Comparison of ENCODE assay signal across 15 cellular contexts in the genomic region with DNA sequence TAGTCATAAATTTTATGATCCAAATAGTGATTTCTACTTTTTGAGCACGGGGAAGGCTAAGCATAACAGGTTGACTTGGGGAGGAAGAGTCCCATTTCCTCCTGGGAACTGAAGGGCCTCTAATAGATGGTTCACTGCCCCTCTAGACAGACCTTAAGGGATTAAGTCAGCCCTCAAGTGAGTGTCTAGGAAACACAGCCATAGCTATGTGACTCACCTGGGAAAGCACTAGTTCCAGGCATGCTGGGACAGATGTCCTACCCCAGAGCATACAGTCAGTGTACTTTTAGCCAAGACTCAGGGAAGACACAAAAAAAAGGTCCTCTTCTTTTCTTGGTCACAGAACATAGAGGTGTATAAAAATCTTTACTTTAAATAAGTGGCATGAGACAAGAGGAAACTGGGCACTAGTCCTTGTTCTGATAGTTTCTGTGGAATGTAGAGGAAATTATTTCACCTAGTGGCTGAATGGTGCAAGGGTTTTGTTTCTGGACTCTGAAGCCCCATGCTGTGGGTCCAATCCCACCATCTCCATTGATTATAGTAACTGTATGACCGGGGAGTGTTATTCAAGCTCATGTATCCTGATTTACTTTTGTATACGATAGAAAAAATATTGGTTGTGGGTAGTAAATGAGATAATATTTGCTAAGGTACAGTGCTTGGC.
DNase-seq lines count a peak whose midpoint lies in the region; ATAC-seq and TF ChIP-seq lines count a peak whose summit lies in the region.
"Had no signal": no experiment of that assay in that cellular context is flagged by ENCODE, and none has a peak within 500 bp of the region (broad histone marks: within the 10 kb centered on the region; RNA-seq: fewer than 3 reads in every experiment).

No MANE protein-coding gene starts in this region.

- H3K4me2 ChIP-seq in neuronal stem cell (ENCODE audit: insufficient read depth, low read length, poor library complexity, severe bottlenecking): no peak overlapping the region

- peaks cover 29% of the 10 kb centered on the region for H3K4me1 ChIP-seq in foreskin keratinocyte
- peaks cover 0 to 4% of the 10 kb centered on the region in 2 donors for H3K4me1 ChIP-seq in neuronal stem cell (ENCODE audit: control insufficient read depth in 2 of 2, insufficient read depth in 1 of 2, low read depth in 1 of 2, low read length in 2 of 2)
- H3K4me1 ChIP-seq: testis had no signal

- H3K79me1 ChIP-seq in neuronal stem cell (ENCODE audit: low read depth, low read length): no peaks in the 10 kb centered on the region

- no peak overlapping the region for H2BK12ac ChIP-seq in neuronal stem cell (ENCODE audit: low read length)

- H3K27me3 ChIP-seq in foreskin keratinocyte: no peaks in the 10 kb centered on the region
- H3K27me3 ChIP-seq in neuronal stem cell (ENCODE audit: control insufficient read depth in 3 of 3, insufficient read depth in 3 of 3, low read depth in 1 of 3, low read length in 3 of 3): no peaks in the 10 kb centered on the region
- H3K27me3 ChIP-seq: testis had no signal

- no peak overlapping the region for H3K23ac ChIP-seq in neuronal stem cell (ENCODE audit: low read depth, low read length, poor library complexity)

- WGBS in neuronal stem cell (ENCODE audit: extremely low coverage in 2 of 2, insufficient read length in 2 of 2, insufficient replicate concordance in 1 of 2), 2 donors: no CpG with 5 or more reads among the region's 3 CpGs

- H3K4me3 ChIP-seq in AG09309 (ENCODE audit: control insufficient read depth, low read depth, low read length) (no peak overlapping the region), HFF-Myc (replicated peaks; ENCODE audit: low read depth, low read length) (no peak overlapping the region), neuronal stem cell (ENCODE audit: low read length in 2 of 2) (no peak overlapping the region)
- H3K4me3 ChIP-seq: testis had no signal

- intact Hi-C loops in cardiac septum (cut with DNase I): no loop called here

- CTCF ChIA-PET in activated CD4-positive, alpha-beta T cell treated with anti-CD3 and anti-CD28 coated beads, Interleukin-2, amount 10 ng/mL, durations not matched to agents 7 days and 5 days (lab: Charles Lee): no interaction called here

- ATAC-seq in SK-N-SH treated with all-trans-retinoic acid at 6 μM for 48 hours (peak; percentile 33; the same call in 1 of the 3 replicates), foreskin keratinocyte (peak; percentile 98), HG02610 (IDR thresholded peaks at IDR 0.05; ENCODE audit: unreplicated experiment) (no peak)
- ATAC-seq: Panc1, T-helper 17 cell had no signal

- no peak overlapping the region for H3K18ac ChIP-seq in neuronal stem cell (ENCODE audit: low read length)

- peaks cover 5% of the 10 kb centered on the region for H3K4me1 Mint-ChIP-seq in activated CD4-positive, alpha-beta T cell treated with anti-CD3 and anti-CD28 coated beads, Interleukin-2, amount 10 ng/mL, durations not matched to agents 7 days and 5 days
- H3K4me1 Mint-ChIP-seq: T-helper 17 cell had no signal

- H3K36me3 ChIP-seq in neuronal stem cell (replicated peaks in 1 of 2; ENCODE audit: control insufficient read depth in 2 of 2, insufficient read depth in 2 of 2, low read length in 2 of 2): no peaks in the 10 kb centered on the region

- H3K27me3 Mint-ChIP-seq in activated CD4-positive, alpha-beta T cell treated with anti-CD3 and anti-CD28 coated beads, Interleukin-2, amount 10 ng/mL, durations not matched to agents 7 days and 5 days: peaks cover 3% of the 10 kb centered on the region

- H3K27ac ChIP-seq in foreskin keratinocyte (peak overlapping the region; percentile 73), neuronal stem cell (replicated peaks; ENCODE audit: low read length) (no peak overlapping the region)
- H3K27ac ChIP-seq: testis had no signal

- no peaks in the 10 kb centered on the region for H3K36me3 Mint-ChIP-seq in activated CD4-positive, alpha-beta T cell treated with anti-CD3 and anti-CD28 coated beads, Interleukin-2, amount 10 ng/mL, durations not matched to agents 7 days and 5 days (ENCODE audit: low read depth)

- no peaks in the 10 kb centered on the region for H3K9me3 ChIP-seq in neuronal stem cell (replicated peaks in 1 of 2; ENCODE audit: control insufficient read depth in 2 of 2, insufficient read depth in 1 of 2, low read depth in 1 of 2, low read length in 2 of 2)
- H3K9me3 ChIP-seq: testis had no signal

- H3K4ac ChIP-seq in neuronal stem cell (ENCODE audit: low read length): no peak overlapping the region

- H2BK15ac ChIP-seq in neuronal stem cell (ENCODE audit: low read length): no peak overlapping the region

- no peak overlapping the region for H4K91ac ChIP-seq in neuronal stem cell (ENCODE audit: low read depth, low read length, poor library complexity)

- no peak overlapping the region for H3K4me3 Mint-ChIP-seq in activated CD4-positive, alpha-beta T cell treated with anti-CD3 and anti-CD28 coated beads, Interleukin-2, amount 10 ng/mL, durations not matched to agents 7 days and 5 days
- H3K4me3 Mint-ChIP-seq: T-helper 17 cell had no signal

- no peak overlapping the region for H2AFZ ChIP-seq in neuronal stem cell (ENCODE audit: low read length)

- no peak overlapping the region for H4K8ac ChIP-seq in neuronal stem cell (ENCODE audit: low read depth, low read length)

- H2BK5ac ChIP-seq in neuronal stem cell (ENCODE audit: low read length): no peak overlapping the region

- no peak overlapping the region for H3K27ac Mint-ChIP-seq in activated CD4-positive, alpha-beta T cell treated with anti-CD3 and anti-CD28 coated beads, Interleukin-2, amount 10 ng/mL, durations not matched to agents 7 days and 5 days
- H3K27ac Mint-ChIP-seq: T-helper 17 cell had no signal

- no peak overlapping the region for H3K14ac ChIP-seq in neuronal stem cell (ENCODE audit: low read length)

- H3K9me3 Mint-ChIP-seq in activated CD4-positive, alpha-beta T cell treated with anti-CD3 and anti-CD28 coated beads, Interleukin-2, amount 10 ng/mL, durations not matched to agents 7 days and 5 days: no peaks in the 10 kb centered on the region

- H2AK5ac ChIP-seq in neuronal stem cell (ENCODE audit: low read depth, low read length): no peak overlapping the region

- peak; percentile 18 for TF ChIP-seq CTCF in AG09309 (IDR thresholded peaks at IDR 0.05; ENCODE audit: control insufficient read depth, insufficient read depth, low read depth, low read length, missing control alignments)
- TF ChIP-seq CTCF in HFF-Myc (IDR thresholded peaks at IDR 0.05; ENCODE audit: low read depth, low read length, missing control alignments): peak; percentile 21
- peak; percentile 23 for TF ChIP-seq CTCF in foreskin keratinocyte (conservative IDR thresholded peaks at IDR 0.05)

- H2BK120ac ChIP-seq in neuronal stem cell (ENCODE audit: low read depth, low read length): no peak overlapping the region

- no peak for DNase-seq in AG09309 (ENCODE audit: low read depth)
- no peak for DNase-seq in HFF-Myc (ENCODE audit: extremely low read depth, low read depth)
- DNase-seq in foreskin keratinocyte: peak; percentile 89 to 94
- no peak for DNase-seq in neuronal stem cell (ENCODE audit: low spot score)
- DNase-seq in activated CD4-positive, alpha-beta T cell treated with anti-CD3 and anti-CD28 coated beads, Interleukin-2, amount 10 ng/mL, durations not matched to agents 7 days and 5 days: no peak
- DNase-seq in cardiac septum (ENCODE audit: low spot score): no peak
- DNase-seq: activated T-cell treated with anti-CD3 and anti-CD28 coated beads, Interleukin-2, amount 50 U/mL, for 1 hour; dermis blood vessel endothelial cell; NCI-H1092 treated with DMSO at 0.1 percent for 48 hours; stimulated activated CD4-positive, alpha-beta T cell treated with anti-CD3 and anti-CD28 coated beads, Interleukin-15, amount 100 ng/mL, for 24 hours; T-helper 17 cell; testis had no signal

- POLR2A ChIA-PET in activated CD4-positive, alpha-beta T cell treated with anti-CD3 and anti-CD28 coated beads, Interleukin-2, amount 10 ng/mL, durations not matched to agents 7 days and 5 days (lab: Charles Lee): no interaction called here

- no peak overlapping the region for H3K9ac ChIP-seq in neuronal stem cell (ENCODE audit: low read depth, low read length, poor library complexity)

TF ChIP-seq in SK-N-SH treated with all-trans-retinoic acid at 6 μM for 48 hours, 23 proteins besides CTCF, POLR2A, EP300 and RAD21 (continues in another document):
- TF ChIP-seq ESRRG (CRISPR knock-in tag; IDR thresholded peaks at IDR 0.05): no peak
- TF ChIP-seq ZNF565 (CRISPR knock-in tag; conservative IDR thresholded peaks at IDR 0.05; ENCODE audit: low read depth): no peak
- no peak for TF ChIP-seq ARNTL (CRISPR knock-in tag; IDR thresholded peaks at IDR 0.05; ENCODE audit: borderline replicate concordance, low read depth)
- TF ChIP-seq PPARA (CRISPR knock-in tag; IDR thresholded peaks at IDR 0.05; ENCODE audit: borderline replicate concordance): no peak
- no peak for TF ChIP-seq ZFP30 (CRISPR knock-in tag; IDR thresholded peaks at IDR 0.05)
- no peak for TF ChIP-seq ZNF70 (CRISPR knock-in tag; IDR thresholded peaks at IDR 0.05)
- no peak for TF ChIP-seq CSDC2 (CRISPR knock-in tag; IDR thresholded peaks at IDR 0.05)
- TF ChIP-seq ZNF8 (CRISPR knock-in tag; IDR thresholded peaks at IDR 0.05): no peak
- no peak for TF ChIP-seq ISL1 (CRISPR knock-in tag; IDR thresholded peaks at IDR 0.05)
- no peak for TF ChIP-seq GLIS3 (CRISPR knock-in tag; IDR thresholded peaks at IDR 0.05)
- TF ChIP-seq, protein P1, sequence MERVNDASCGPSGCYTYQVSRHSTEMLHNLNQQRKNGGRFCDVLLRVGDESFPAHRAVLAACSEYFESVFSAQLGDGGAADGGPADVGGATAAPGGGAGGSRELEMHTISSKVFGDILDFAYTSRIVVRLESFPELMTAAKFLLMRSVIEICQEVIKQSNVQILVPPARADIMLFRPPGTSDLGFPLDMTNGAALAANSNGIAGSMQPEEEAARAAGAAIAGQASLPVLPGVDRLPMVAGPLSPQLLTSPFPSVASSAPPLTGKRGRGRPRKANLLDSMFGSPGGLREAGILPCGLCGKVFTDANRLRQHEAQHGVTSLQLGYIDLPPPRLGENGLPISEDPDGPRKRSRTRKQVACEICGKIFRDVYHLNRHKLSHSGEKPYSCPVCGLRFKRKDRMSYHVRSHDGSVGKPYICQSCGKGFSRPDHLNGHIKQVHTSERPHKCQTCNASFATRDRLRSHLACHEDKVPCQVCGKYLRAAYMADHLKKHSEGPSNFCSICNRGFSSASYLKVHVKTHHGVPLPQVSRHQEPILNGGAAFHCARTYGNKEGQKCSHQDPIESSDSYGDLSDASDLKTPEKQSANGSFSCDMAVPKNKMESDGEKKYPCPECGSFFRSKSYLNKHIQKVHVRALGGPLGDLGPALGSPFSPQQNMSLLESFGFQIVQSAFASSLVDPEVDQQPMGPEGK (CRISPR knock-in tag; IDR thresholded peaks at IDR 0.05; ENCODE audit: borderline replicate concordance): no peak

Comparison
In these comparisons a context has a peak if more than half of its experiments do, and no peak if none do; other contexts are left out.
1. DNase-seq: peak in foreskin keratinocyte (2 of 2); none in AG09309 (single experiment), HFF-Myc (single experiment), neuronal stem cell (single experiment), activated CD4-positive, alpha-beta T cell treated with anti-CD3 and anti-CD28 coated beads, Interleukin-2, amount 10 ng/mL, durations not matched to agents 7 days and 5 days (single experiment) and cardiac septum (single experiment).
2. Peak in every context shown above with its lines, with median percentiles within 50 percentile points of each other: CTCF ChIP-seq.